ENCODE assay signal across 24 cellular contexts in the genomic region with DNA sequence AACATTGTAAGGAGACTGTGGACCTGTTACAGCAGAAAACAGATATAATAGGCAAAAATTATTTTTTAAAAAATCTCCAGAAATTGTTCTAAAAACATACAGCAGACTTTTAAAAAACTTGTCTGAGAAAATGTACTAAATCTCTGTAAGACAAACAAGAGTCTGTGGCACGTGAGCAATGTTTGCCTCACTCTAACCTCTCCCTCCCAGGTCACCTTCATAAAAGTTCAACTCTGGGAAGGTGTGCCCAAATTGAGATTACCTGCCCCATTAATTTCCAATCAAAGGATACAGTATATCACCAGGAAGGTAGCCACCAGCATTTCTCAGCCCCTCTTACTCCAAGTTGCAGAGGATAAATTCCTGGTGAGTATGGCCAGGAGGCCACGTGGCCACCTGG.
"Had no signal": no experiment of that assay in that cellular context is flagged by ENCODE, and none has a peak within 500 bp of the region (broad histone marks: within the 10 kb centered on the region; RNA-seq: fewer than 3 reads in every experiment).

No MANE protein-coding gene starts in this region.

- H3K4me1 Mint-ChIP-seq: stimulated activated effector memory CD8-positive, alpha-beta T cell treated with anti-CD3 and anti-CD28 coated beads, Interleukin-12 subunit alpha, Interleukin-12 subunit beta, amount 100 ng/mL, for 72 hours; stimulated activated memory B cell treated with anti-CD40 and anti-IgM and Interleukin-4, amounts not matched to agents 10 μg/mL and 1 μg/mL and 100 μg/mL, for 72 hours; stimulated activated naive B cell treated with anti-CD40 and anti-IgM and Interleukin-4, amounts not matched to agents 10 μg/mL and 1 μg/mL and 100 μg/mL, for 72 hours; stimulated activated naive CD8-positive, alpha-beta T cell treated with anti-CD3 and anti-CD28 coated beads, Interleukin-15, amount 100 ng/mL, for 72 hours had no signal

- H3K4me3 Mint-ChIP-seq: stimulated activated effector memory CD8-positive, alpha-beta T cell treated with anti-CD3 and anti-CD28 coated beads, Interleukin-12 subunit alpha, Interleukin-12 subunit beta, amount 100 ng/mL, for 72 hours; stimulated activated memory B cell treated with anti-CD40 and anti-IgM and Interleukin-4, amounts not matched to agents 10 μg/mL and 1 μg/mL and 100 μg/mL, for 72 hours; stimulated activated naive B cell treated with anti-CD40 and anti-IgM and Interleukin-4, amounts not matched to agents 10 μg/mL and 1 μg/mL and 100 μg/mL, for 72 hours; stimulated activated naive CD8-positive, alpha-beta T cell treated with anti-CD3 and anti-CD28 coated beads, Interleukin-15, amount 100 ng/mL, for 72 hours; stimulated activated naive CD8-positive, alpha-beta T cell treated with anti-CD3 and anti-CD28 coated beads, Interleukin-15, Interleukin-2, amounts not matched to agents 100 ng/mL and 50 ng/mL, for 24 hours; type B pancreatic cell had no signal

- H3K36me3 Mint-ChIP-seq: stimulated activated effector memory CD8-positive, alpha-beta T cell treated with anti-CD3 and anti-CD28 coated beads, Interleukin-12 subunit alpha, Interleukin-12 subunit beta, amount 100 ng/mL, for 72 hours; stimulated activated memory B cell treated with anti-CD40 and anti-IgM and Interleukin-4, amounts not matched to agents 10 μg/mL and 1 μg/mL and 100 μg/mL, for 72 hours; stimulated activated naive B cell treated with anti-CD40 and anti-IgM and Interleukin-4, amounts not matched to agents 10 μg/mL and 1 μg/mL and 100 μg/mL, for 72 hours; type B pancreatic cell had no signal

- H3K27me3 Mint-ChIP-seq: stimulated activated memory B cell treated with anti-CD40 and anti-IgM and Interleukin-4, amounts not matched to agents 10 μg/mL and 1 μg/mL and 100 μg/mL, for 72 hours; stimulated activated naive B cell treated with anti-CD40 and anti-IgM and Interleukin-4, amounts not matched to agents 10 μg/mL and 1 μg/mL and 100 μg/mL, for 72 hours; stimulated activated naive CD8-positive, alpha-beta T cell treated with anti-CD3 and anti-CD28 coated beads, Interleukin-15, amount 100 ng/mL, for 72 hours; stimulated activated naive CD8-positive, alpha-beta T cell treated with anti-CD3 and anti-CD28 coated beads, Interleukin-15, Interleukin-2, amounts not matched to agents 100 ng/mL and 50 ng/mL, for 24 hours; type B pancreatic cell had no signal

- ATAC-seq: stimulated activated effector memory CD8-positive, alpha-beta T cell treated with anti-CD3 and anti-CD28 coated beads, Interleukin-12 subunit alpha, Interleukin-12 subunit beta, amount 100 ng/mL, for 72 hours; stimulated activated memory B cell treated with anti-CD40 and anti-IgM and Interleukin-4, amounts not matched to agents 10 μg/mL and 1 μg/mL and 100 μg/mL, for 72 hours; stimulated activated naive B cell treated with anti-CD40 and anti-IgM and Interleukin-4, amounts not matched to agents 10 μg/mL and 1 μg/mL and 100 μg/mL, for 72 hours; stimulated activated naive CD8-positive, alpha-beta T cell treated with anti-CD3 and anti-CD28 coated beads, Interleukin-15, amount 100 ng/mL, for 72 hours; stimulated activated naive CD8-positive, alpha-beta T cell treated with anti-CD3 and anti-CD28 coated beads, Interleukin-15, Interleukin-2, amounts not matched to agents 100 U/mL and 50 U/mL, for 24 hours; upper lobe of right lung had no signal

- DNase-seq: stimulated activated CD4-positive, alpha-beta T cell treated with anti-CD3 and anti-CD28 coated beads, Interleukin-2, amount 100 ng/mL, for 48 hours; stimulated activated CD4-positive, alpha-beta T cell treated with anti-CD3 and anti-CD28 coated beads, Interleukin-4, amount 100 ng/mL, for 1 hour; stimulated activated CD4-positive, alpha-beta T cell treated with anti-CD3 and anti-CD28 coated beads, Interleukin-4, amount 100 ng/mL, for 24 hours; stimulated activated CD4-positive, alpha-beta T cell treated with anti-CD3 and anti-CD28 coated beads, Interleukin-4, amount 100 ng/mL, for 4 hours; stimulated activated CD8-positive, alpha-beta memory T cell treated with anti-CD3 and anti-CD28 coated beads, Interleukin-4, amount 100 ng/mL, for 48 hours; stimulated activated naive B cell treated with anti-CD40 and anti-IgM and Interleukin-4, amounts not matched to agents 10 μg/mL and 1 μg/mL and 100 μg/mL, for 72 hours; stimulated activated naive CD4-positive, alpha-beta T cell; stimulated activated naive CD4-positive, alpha-beta T cell treated with Interleukin-2 at 50 U/mL for 16 hours; stimulated activated naive CD8-positive, alpha-beta T cell treated with anti-CD3 and anti-CD28 coated beads, Interleukin-15, amount 100 ng/mL, for 72 hours; stimulated activated naive CD8-positive, alpha-beta T cell treated with anti-CD3 and anti-CD28 coated beads, Interleukin-15, Interleukin-2, amounts not matched to agents 100 U/mL and 50 U/mL, for 24 hours; stomach; substantia nigra; testis; thyroid gland; tibial artery; transverse colon; trophoblast cell; upper lobe of left lung; upper lobe of right lung; uterus had no signal

- H3K27ac Mint-ChIP-seq: stimulated activated effector memory CD8-positive, alpha-beta T cell treated with anti-CD3 and anti-CD28 coated beads, Interleukin-12 subunit alpha, Interleukin-12 subunit beta, amount 100 ng/mL, for 72 hours; stimulated activated memory B cell treated with anti-CD40 and anti-IgM and Interleukin-4, amounts not matched to agents 10 μg/mL and 1 μg/mL and 100 μg/mL, for 72 hours; stimulated activated naive B cell treated with anti-CD40 and anti-IgM and Interleukin-4, amounts not matched to agents 10 μg/mL and 1 μg/mL and 100 μg/mL, for 72 hours; stimulated activated naive CD8-positive, alpha-beta T cell treated with anti-CD3 and anti-CD28 coated beads, Interleukin-15, amount 100 ng/mL, for 72 hours; stimulated activated naive CD8-positive, alpha-beta T cell treated with anti-CD3 and anti-CD28 coated beads, Interleukin-15, Interleukin-2, amounts not matched to agents 100 ng/mL and 50 ng/mL, for 24 hours; type B pancreatic cell had no signal
